ENCODE assay signal across 8 cellular contexts in the genomic region with DNA sequence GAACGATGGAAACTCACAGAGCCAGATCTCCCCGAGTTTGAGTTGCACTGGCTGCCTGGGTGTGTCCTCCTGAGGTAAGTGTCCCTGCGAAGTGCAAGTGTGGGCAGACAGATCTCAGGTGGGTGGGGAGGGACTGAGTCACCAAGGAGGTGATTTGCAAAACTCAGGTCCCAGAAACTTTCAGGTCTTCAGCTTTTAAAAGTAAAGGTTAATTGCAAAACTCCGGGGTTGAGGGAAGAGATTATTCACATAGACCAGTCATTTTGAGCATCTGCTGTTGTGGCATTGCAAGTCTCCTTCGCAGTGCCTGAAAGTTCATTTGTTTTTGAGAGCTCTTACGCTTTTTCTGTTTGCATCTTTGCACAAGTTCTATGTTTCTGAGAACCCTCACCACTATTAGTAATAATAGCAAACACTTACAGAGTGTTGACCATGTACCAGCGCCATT. TPM values are rescaled to one million over a fixed set of nuclear protein-coding genes. Genes with fewer than 3 reads are reported as not detected.
A peak's percentile ranks its signal among the peaks of the same experiment; 100 is the strongest.
DNase-seq lines count a peak whose midpoint lies in the region; ATAC-seq and TF ChIP-seq lines count a peak whose summit lies in the region.

No MANE protein-coding gene starts in this region.

- ATAC-seq in GM18517 (IDR thresholded peaks at IDR 0.05; ENCODE audit: unreplicated experiment) (peak; percentile 35), HG03095 (IDR thresholded peaks at IDR 0.05; ENCODE audit: unreplicated experiment) (peak; percentile 30)

- H3K27me3 ChIP-seq in smooth muscle cell (ENCODE audit: low read depth), result no peaks in the 10 kb centered on the region

- H4K20me1 ChIP-seq in smooth muscle cell (ENCODE audit: low read depth), result peaks cover 11% of the 10 kb centered on the region

- H3K9ac ChIP-seq in smooth muscle cell (ENCODE audit: low read depth), result no peak overlapping the region

- H3F3A ChIP-seq in smooth muscle cell (ENCODE audit: low read depth), result peaks cover 6% of the 10 kb centered on the region

- no peak overlapping the region for H3K4me3 ChIP-seq in smooth muscle cell

- H2AFZ ChIP-seq in smooth muscle cell (ENCODE audit: low read depth), result no peak overlapping the region

- H3K4me2 ChIP-seq in smooth muscle cell, result no peak overlapping the region

- H3K36me3 ChIP-seq in smooth muscle cell (ENCODE audit: low read depth), result no peaks in the 10 kb centered on the region

- peaks cover 18% of the 10 kb centered on the region for H3K79me2 ChIP-seq in smooth muscle cell (ENCODE audit: low read depth)

- H3K9me3 ChIP-seq in smooth muscle cell (replicated peaks; ENCODE audit: low read depth), result no peaks in the 10 kb centered on the region

- DNase-seq in activated CD8-positive, alpha-beta memory T cell treated with anti-CD3 and anti-CD28 coated beads, Interleukin-2, amount 50 U/mL, for 48 hours, result peak; percentile 80
- no peak for DNase-seq in smooth muscle cell (lab: John Stamatoyannopoulos, UW; ENCODE audit: unreplicated experiment)
- DNase-seq in DMS53 treated with DMSO at 0.1 percent for 48 hours (lab: John Stamatoyannopoulos, UW; ENCODE audit: unreplicated experiment), result no peak
- DNase-seq in middle frontal gyrus (ENCODE audit: extremely low spot score, low spot score), result no peak
- no peak for DNase-seq in SK-N-DZ (ENCODE audit: low spot score)
- no peak for DNase-seq in D341Med (ENCODE audit: low spot score)

- 74% methylated on average over 7 of the region's 7 CpGs for WGBS in smooth muscle cell (ENCODE audit: low lambda C conversion rate)

- H3K4me1 ChIP-seq in smooth muscle cell (ENCODE audit: low read depth), result peaks cover 11% of the 10 kb centered on the region

- H3K27ac ChIP-seq in smooth muscle cell (ENCODE audit: low read depth), result peak overlapping the region; percentile 40

- TF ChIP-seq CTCF in smooth muscle cell (IDR thresholded peaks at IDR 0.05; ENCODE audit: borderline replicate concordance, insufficient read depth, poor library complexity, severe bottlenecking), result no peak

RNA-seq across cellular contexts. Expression of gene CD44, which starts 7.1 kb away (rescaled TPM):
- 143 and 248 TPM in 2 replicates for total RNA-seq in smooth muscle cell
- polyA plus RNA-seq in smooth muscle cell, result 116 and 174 TPM in 2 replicates
- polyA plus RNA-seq in SK-N-DZ (2014; cell fraction: cytosol; rRNA removed), result 0.61 and 1.4 TPM in 2 replicates
- 0.12 and 0.39 TPM in 2 replicates for polyA plus RNA-seq in SK-N-DZ (2014; cell fraction: nucleus; rRNA removed)
